14 cellular contexts compared by ENCODE assay signal in the genomic region with DNA sequence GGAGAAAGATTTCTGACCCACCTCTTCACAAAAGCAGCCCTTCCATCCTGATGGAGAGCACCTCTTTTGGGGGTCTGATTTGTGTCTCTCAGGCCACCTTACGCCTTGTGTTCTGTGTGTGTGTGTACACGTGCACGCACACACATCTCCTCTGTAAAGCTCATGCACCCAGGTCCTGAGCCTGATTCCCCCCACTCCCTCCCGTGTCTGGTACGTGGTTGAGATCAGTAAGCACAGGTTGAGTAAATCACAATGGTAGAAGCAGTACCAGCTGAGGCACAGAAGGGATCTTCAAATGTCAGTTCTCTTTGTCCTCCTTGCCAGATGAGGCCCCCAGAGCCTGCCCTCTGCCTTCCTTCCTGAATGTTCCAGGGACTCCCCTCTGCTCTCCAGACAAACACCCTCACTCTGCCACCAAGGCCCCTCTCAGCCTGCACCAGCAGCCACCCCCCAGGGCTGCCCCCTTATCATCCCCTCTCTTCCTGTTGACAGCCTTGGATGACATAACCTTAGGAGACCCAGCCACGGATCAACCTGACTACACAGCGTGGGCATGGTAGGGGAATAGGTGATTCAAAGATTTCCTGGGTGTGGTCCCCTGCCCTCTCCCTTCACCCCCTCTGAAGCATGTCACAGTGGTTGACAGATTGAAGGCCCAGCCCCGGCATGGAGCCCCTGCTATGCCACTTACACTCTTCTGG.
DNase-seq lines count a peak whose midpoint lies in the region; ATAC-seq and TF ChIP-seq lines count a peak whose summit lies in the region.
"Had no signal": no experiment of that assay in that cellular context is flagged by ENCODE, and none has a peak within 500 bp of the region (broad histone marks: within the 10 kb centered on the region; RNA-seq: fewer than 3 reads in every experiment).

No MANE protein-coding gene starts in this region.

- no peaks in the 10 kb centered on the region for H3K36me3 Mint-ChIP-seq in activated T-cell treated with anti-CD3 and anti-CD28 coated beads, Interleukin-2, amount 50 U/mL, for 4 hours (ENCODE audit: insufficient read depth)
- no peaks in the 10 kb centered on the region for H3K36me3 Mint-ChIP-seq in natural killer cell
- H3K36me3 Mint-ChIP-seq in stimulated activated naive CD8-positive, alpha-beta T cell treated with anti-CD3 and anti-CD28 coated beads, Interleukin-15, Interleukin-2, amounts not matched to agents 100 ng/mL and 50 ng/mL, for 24 hours (ENCODE audit: low read depth) = no peaks in the 10 kb centered on the region

- peak overlapping the region; percentile 90 to 99 for H3K27ac Mint-ChIP-seq in natural killer cell
- peak overlapping the region; percentile 89 for H3K27ac Mint-ChIP-seq in stimulated activated naive CD8-positive, alpha-beta T cell treated with anti-CD3 and anti-CD28 coated beads, Interleukin-15, Interleukin-2, amounts not matched to agents 100 ng/mL and 50 ng/mL, for 24 hours
- H3K27ac Mint-ChIP-seq: progenitor cell of endocrine pancreas had no signal

- intact Hi-C loops in natural killer cell (cut with micrococcal nuclease) = loop anchor here (10.0 kb wide), 1 partner anchor 229 kb away; no protein-coding TSS in a partner anchor

- peaks cover 94% of the 10 kb centered on the region for H3K4me1 Mint-ChIP-seq in activated T-cell treated with anti-CD3 and anti-CD28 coated beads, Interleukin-2, amount 50 U/mL, for 4 hours (ENCODE audit: low read depth)
- peaks cover 79 to 80% of the 10 kb centered on the region in 2 donors for H3K4me1 Mint-ChIP-seq in natural killer cell
- peaks cover 97% of the 10 kb centered on the region for H3K4me1 Mint-ChIP-seq in stimulated activated naive CD8-positive, alpha-beta T cell treated with anti-CD3 and anti-CD28 coated beads, Interleukin-15, Interleukin-2, amounts not matched to agents 100 ng/mL and 50 ng/mL, for 24 hours (ENCODE audit: low read depth)

- peak; percentile 65 to 66 for ATAC-seq in activated T-cell treated with anti-CD3 and anti-CD28 coated beads, Interleukin-2, amount 50 U/mL, for 4 hours
- ATAC-seq in natural killer cell (no peak), HG02970 (IDR thresholded peaks at IDR 0.05; ENCODE audit: low FRiP score, unreplicated experiment) (no peak)
- ATAC-seq: A549 had no signal

- peak overlapping the region; percentile 69 for H3K4me3 Mint-ChIP-seq in activated T-cell treated with anti-CD3 and anti-CD28 coated beads, Interleukin-2, amount 50 U/mL, for 4 hours
- H3K4me3 Mint-ChIP-seq in natural killer cell = peak overlapping the region; percentile 67
- peak overlapping the region; percentile 74 for H3K4me3 Mint-ChIP-seq in stimulated activated naive CD8-positive, alpha-beta T cell treated with anti-CD3 and anti-CD28 coated beads, Interleukin-15, Interleukin-2, amounts not matched to agents 100 ng/mL and 50 ng/mL, for 24 hours

- no peak for TF ChIP-seq CTCF in natural killer cell (IDR thresholded peaks at IDR 0.05)

- H3K9me3 Mint-ChIP-seq in activated T-cell treated with anti-CD3 and anti-CD28 coated beads, Interleukin-2, amount 50 U/mL, for 4 hours = peaks cover 4% of the 10 kb centered on the region
- no peaks in the 10 kb centered on the region for H3K9me3 Mint-ChIP-seq in natural killer cell
- H3K9me3 Mint-ChIP-seq in stimulated activated naive CD8-positive, alpha-beta T cell treated with anti-CD3 and anti-CD28 coated beads, Interleukin-15, Interleukin-2, amounts not matched to agents 100 ng/mL and 50 ng/mL, for 24 hours = no peaks in the 10 kb centered on the region

- no peaks in the 10 kb centered on the region for H3K27me3 Mint-ChIP-seq in activated T-cell treated with anti-CD3 and anti-CD28 coated beads, Interleukin-2, amount 50 U/mL, for 4 hours (ENCODE audit: low read depth)
- no peaks in the 10 kb centered on the region for H3K27me3 Mint-ChIP-seq in natural killer cell (ENCODE audit: low read depth in 2 of 2)
- no peaks in the 10 kb centered on the region for H3K27me3 Mint-ChIP-seq in stimulated activated naive CD8-positive, alpha-beta T cell treated with anti-CD3 and anti-CD28 coated beads, Interleukin-15, Interleukin-2, amounts not matched to agents 100 ng/mL and 50 ng/mL, for 24 hours
- H3K27me3 Mint-ChIP-seq: progenitor cell of endocrine pancreas had no signal

- peak; percentile 61 to 73 for DNase-seq in activated CD4-positive, alpha-beta T cell treated with anti-CD3 and anti-CD28 coated beads for 4 hours
- no peak for DNase-seq in activated CD4-positive, alpha-beta T cell treated with anti-CD3 and anti-CD28 coated beads for 1 hour
- DNase-seq in activated T-cell treated with anti-CD3 and anti-CD28 coated beads, Interleukin-2, amount 50 U/mL, for 4 hours = peak; percentile 50
- no peak for DNase-seq in natural killer cell
- no peak for DNase-seq in NCI-H510A treated with DMSO at 0.1 percent for 48 hours (lab: John Stamatoyannopoulos, UW)
- DNase-seq in nucleus accumbens (lab: John Stamatoyannopoulos, UW) = no peak
- DNase-seq: DMS53, KBM-7, mesenchymal stem cell, NCI-H187 treated with DMSO at 0.1 percent for 48 hours had no signal

Comparison
In these comparisons a context has a peak if more than half of its experiments do, and no peak if none do; other contexts are left out.
1. DNase-seq: peak in activated CD4-positive, alpha-beta T cell treated with anti-CD3 and anti-CD28 coated beads for 4 hours (2 of 2) and activated T-cell treated with anti-CD3 and anti-CD28 coated beads, Interleukin-2, amount 50 U/mL, for 4 hours (single experiment); none in activated CD4-positive, alpha-beta T cell treated with anti-CD3 and anti-CD28 coated beads for 1 hour (single experiment), natural killer cell (single experiment), NCI-H510A treated with DMSO at 0.1 percent for 48 hours (single experiment) and nucleus accumbens (0 of 56).
2. ATAC-seq: peak in activated T-cell treated with anti-CD3 and anti-CD28 coated beads, Interleukin-2, amount 50 U/mL, for 4 hours (2 of 2); none in natural killer cell (0 of 3) and HG02970 (single experiment).
3. Peak in every context shown above with its lines, with median percentiles within 50 percentile points of each other: H3K4me3 Mint-ChIP-seq.